Comparison of ENCODE assay signal across 19 cellular contexts in genomic region chr6:40763001-40763400, GRCh38.
"Had no signal": no experiment of that assay in that cellular context is flagged by ENCODE, and none has a peak within 500 bp of the region (broad histone marks: within the 10 kb centered on the region; RNA-seq: fewer than 3 reads in every experiment).

No MANE protein-coding gene starts in this region.

- H3K4me1 Mint-ChIP-seq: activated CD4-positive, alpha-beta T cell treated with anti-CD3 and anti-CD28 coated beads, Interleukin-2, amount 10 ng/mL, durations not matched to agents 7 days and 5 days; activated naive CD8-positive, alpha-beta T cell treated with anti-CD3 and anti-CD28 coated beads for 36 hours; central memory CD8-positive, alpha-beta T cell had no signal

- H3K4me1 ChIP-seq: lower lobe of right lung, neural progenitor cell, tibial nerve had no signal

- H3K9me3 Mint-ChIP-seq: activated CD4-positive, alpha-beta T cell treated with anti-CD3 and anti-CD28 coated beads, Interleukin-2, amount 10 ng/mL, durations not matched to agents 7 days and 5 days; activated naive CD8-positive, alpha-beta T cell treated with anti-CD3 and anti-CD28 coated beads for 36 hours; central memory CD8-positive, alpha-beta T cell; neural progenitor cell; T-helper 2 cell treated with Interferon-gamma antibody and Interleukin-4, amounts not matched to agents 5 μg/mL and 100 μg/mL, for 36 hours had no signal

- H3K36me3 Mint-ChIP-seq: activated naive CD8-positive, alpha-beta T cell treated with anti-CD3 and anti-CD28 coated beads for 36 hours; brain; neural progenitor cell; stimulated activated naive B cell treated with anti-CD40 and anti-IgM and Interleukin-4, amounts not matched to agents 10 μg/mL and 1 μg/mL and 100 μg/mL, for 72 hours had no signal

- H3K4me3 Mint-ChIP-seq: activated CD4-positive, alpha-beta T cell treated with anti-CD3 and anti-CD28 coated beads, Interleukin-2, amount 10 ng/mL, durations not matched to agents 7 days and 5 days; activated naive CD8-positive, alpha-beta T cell treated with anti-CD3 and anti-CD28 coated beads for 36 hours; brain; central memory CD8-positive, alpha-beta T cell; neural progenitor cell; stimulated activated naive B cell treated with anti-CD40 and anti-IgM and Interleukin-4, amounts not matched to agents 10 μg/mL and 1 μg/mL and 100 μg/mL, for 72 hours; T-helper 2 cell treated with Interferon-gamma antibody and Interleukin-4, amounts not matched to agents 5 μg/mL and 100 μg/mL, for 36 hours had no signal

- H3K4me2 ChIP-seq: neural progenitor cell had no signal

- H3K4me3 ChIP-seq: lower lobe of right lung, neural progenitor cell, ovary, tibial nerve had no signal

- H3K9me3 ChIP-seq: lower lobe of right lung, ovary, tibial nerve had no signal

- H2AFZ ChIP-seq: neural progenitor cell had no signal

- H3K36me3 ChIP-seq: lower lobe of right lung, neural progenitor cell, ovary, tibial nerve had no signal

- ATAC-seq: lower lobe of right lung; stimulated activated naive B cell treated with anti-CD40 and anti-IgM and Interleukin-4, amounts not matched to agents 10 μg/mL and 1 μg/mL and 100 μg/mL, for 72 hours had no signal

- H3K27ac ChIP-seq: lower lobe of right lung, neural progenitor cell, ovary, tibial nerve had no signal

- H3K27ac Mint-ChIP-seq: activated CD4-positive, alpha-beta T cell treated with anti-CD3 and anti-CD28 coated beads, Interleukin-2, amount 10 ng/mL, durations not matched to agents 7 days and 5 days; activated naive CD8-positive, alpha-beta T cell treated with anti-CD3 and anti-CD28 coated beads for 36 hours; brain; neural progenitor cell; stimulated activated naive B cell treated with anti-CD40 and anti-IgM and Interleukin-4, amounts not matched to agents 10 μg/mL and 1 μg/mL and 100 μg/mL, for 72 hours; T-helper 2 cell treated with Interferon-gamma antibody and Interleukin-4, amounts not matched to agents 5 μg/mL and 100 μg/mL, for 36 hours had no signal

- H3K27me3 ChIP-seq: neural progenitor cell, ovary had no signal

- DNase-seq: activated CD4-positive, alpha-beta T cell treated with anti-CD3 and anti-CD28 coated beads, Interleukin-2, amount 10 ng/mL, durations not matched to agents 7 days and 5 days; activated CD8-positive, alpha-beta memory T cell treated with anti-CD3 and anti-CD28 coated beads for 24 hours; activated naive CD8-positive, alpha-beta T cell treated with anti-CD3 and anti-CD28 coated beads for 36 hours; cortex of kidney; effector CD8-positive, alpha-beta T cell; foreskin fibroblast; kidney glomerular epithelial cell; lower lobe of right lung; midbrain; ovary; stimulated activated CD4-positive, alpha-beta T cell treated with anti-CD3 and anti-CD28 coated beads, Interleukin-4, amount 100 ng/mL, for 1 hour; stimulated activated naive B cell treated with anti-CD40 and anti-IgM and Interleukin-4, amounts not matched to agents 10 μg/mL and 1 μg/mL and 100 μg/mL, for 72 hours; substantia nigra; SW 1271 had no signal
